In genomic region chr16:57061084-57061905, GRCh38 we compare ENCODE assay signal across 8 cellular contexts. TPM values are rescaled to one million over a fixed set of nuclear protein-coding genes. Genes with fewer than 3 reads are reported as not detected.
A peak's percentile ranks its signal among the peaks of the same experiment; 100 is the strongest.
DNase-seq lines count a peak whose midpoint lies in the region; ATAC-seq and TF ChIP-seq lines count a peak whose summit lies in the region.

No MANE protein-coding gene starts in this region.

- no peaks in the 10 kb centered on the region for H3K27me3 Mint-ChIP-seq in MCF 10A (ENCODE audit: insufficient read depth, unreplicated experiment)

- H4K20me1 ChIP-seq in KMS-11 (ENCODE audit: insufficient read depth), result no peaks in the 10 kb centered on the region

- no peaks in the 10 kb centered on the region for H3K9me3 ChIP-seq in lung (ENCODE audit: control insufficient read depth in 2 of 2, insufficient read depth in 1 of 2, low read length in 1 of 2)
- H3K9me3 ChIP-seq in aorta (ENCODE audit: control insufficient read depth, low read length), result no peaks in the 10 kb centered on the region

- DNase-seq in AG10803 (ENCODE audit: low read depth) (peak; percentile 81), MCF 10A (ENCODE audit: unreplicated experiment) (peak; percentile 76), lung (ENCODE audit: low spot score) (peak; percentile 78), aorta (peak; percentile 90 to 92), mesenteric fat pad (ENCODE audit: low spot score) (no peak), NCI-H2081 treated with DMSO at 0.1 percent for 48 hours (lab: John Stamatoyannopoulos, UW) (no peak)
- DNase-seq in activated CD8-positive, alpha-beta memory T cell treated with anti-CD3 and anti-CD28 coated beads, Interleukin-2, amount 50 U/mL, for 48 hours, result no peak

- H3K4me2 ChIP-seq in KMS-11, result 0 out of 2 replicates have a peak overlapping the region, but pooled peaks have one; percentile 15

- no peak overlapping the region for H3K4me3 Mint-ChIP-seq in MCF 10A (ENCODE audit: unreplicated experiment)

- H3K27me3 ChIP-seq in KMS-11 (ENCODE audit: insufficient read depth, low read depth), result no peaks in the 10 kb centered on the region
- no peaks in the 10 kb centered on the region for H3K27me3 ChIP-seq in lung (ENCODE audit: control insufficient read depth, insufficient read depth)
- H3K27me3 ChIP-seq in aorta (ENCODE audit: control insufficient read depth in 1 of 2, insufficient read depth in 2 of 2, low read length in 1 of 2), result no peaks in the 10 kb centered on the region

- no peak overlapping the region for H3K4me3 ChIP-seq in AG10803 (ENCODE audit: low read length)
- no peak overlapping the region for H3K4me3 ChIP-seq in KMS-11 (IDR thresholded peaks at IDR 0.05; ENCODE audit: insufficient read depth, low read depth, low read length)
- no peak overlapping the region for H3K4me3 ChIP-seq in lung
- H3K4me3 ChIP-seq in aorta (ENCODE audit: low read length in 2 of 2), result no peak overlapping the region

- peaks cover 7% of the 10 kb centered on the region for H3K36me3 Mint-ChIP-seq in MCF 10A (ENCODE audit: insufficient read depth, unreplicated experiment)

- H3K79me2 ChIP-seq in KMS-11 (ENCODE audit: insufficient read depth, low read depth), result no peaks in the 10 kb centered on the region

- BruUV-seq in MCF 10A (replicated peaks; lab: Mats Ljungman, UMichigan), result no TSS peak

- no peak overlapping the region; the same call in 1 of the 2 replicates for H3K9ac ChIP-seq in KMS-11

- H3K27ac ChIP-seq in KMS-11 (peak overlapping the region; percentile 59), lung (ENCODE audit: low read depth in 1 of 2, low read length in 1 of 2) (peak overlapping the region; percentile 78 to 87), aorta (ENCODE audit: low read depth in 1 of 2, low read length in 2 of 2) (peak overlapping the region in 1 of 2 donors; percentile 69)

- 47 to 74% methylated on average over 11 of the region's 11 CpGs for WGBS in lung, 2 donors
- 23 to 24% methylated on average over 11 of the region's 11 CpGs for WGBS in aorta, 2 donors

- H3K9me3 Mint-ChIP-seq in MCF 10A (ENCODE audit: unreplicated experiment), result no peaks in the 10 kb centered on the region

- no peaks in the 10 kb centered on the region for H3K36me3 ChIP-seq in KMS-11 (ENCODE audit: insufficient read depth)
- H3K36me3 ChIP-seq in lung (ENCODE audit: control insufficient read depth in 2 of 2, insufficient read depth in 2 of 2, low read length in 2 of 2), result peaks cover 2 to 16% of the 10 kb centered on the region in 2 donors
- no peaks in the 10 kb centered on the region for H3K36me3 ChIP-seq in aorta (ENCODE audit: control insufficient read depth in 1 of 2, insufficient read depth in 2 of 2, low read length in 1 of 2)

- intact Hi-C loops in MCF 10A (cut with micrococcal nuclease), result no loop called here
- intact Hi-C loops in aorta (cut with DNase I), result no loop called here

- TF ChIP-seq CTCF in AG10803 (conservative IDR thresholded peaks at IDR 0.05; ENCODE audit: low read length) (no peak), KMS-11 (conservative IDR thresholded peaks at IDR 0.05; ENCODE audit: low read depth, low read length) (no peak), MCF 10A (IDR thresholded peaks at IDR 0.05; ENCODE audit: unreplicated experiment) (no peak), lung (IDR thresholded peaks at IDR 0.05; ENCODE audit: control extremely low read depth, extremely low read depth) (no peak)

- ATAC-seq in lung (ENCODE audit: insufficient read depth, low FRiP score) (peak; percentile 82), aorta (ENCODE audit: low FRiP score) (peak; percentile 89)

- CTCF ChIA-PET in MCF 10A (lab: Yijun Ruan, JAX), result interaction anchor here (0.5 to 1.5 kb wide), 9 partner anchors 13 to 213 kb away, joined by 3 to 10 read pairs (median 3); partner anchors contain the start of gene CPNE2

- H3K27ac Mint-ChIP-seq in MCF 10A (ENCODE audit: low read depth, unreplicated experiment), result peak overlapping the region; percentile 75

- peaks cover 20% of the 10 kb centered on the region for H3K4me1 Mint-ChIP-seq in MCF 10A (ENCODE audit: insufficient read depth, unreplicated experiment)

- no peak overlapping the region for H2AFZ ChIP-seq in KMS-11 (ENCODE audit: low read depth)

- H3K4me1 ChIP-seq in KMS-11 (ENCODE audit: low read depth, poor library complexity, severe bottlenecking) (peaks cover 27% of the 10 kb centered on the region), lung (ENCODE audit: control insufficient read depth in 2 of 2, insufficient read depth in 2 of 2, low read length in 2 of 2) (peaks cover 3 to 13% of the 10 kb centered on the region in 2 donors), aorta (ENCODE audit: control insufficient read depth in 1 of 2, insufficient read depth in 2 of 2, low read length in 2 of 2) (no peaks in the 10 kb centered on the region)

- POLR2A ChIA-PET in MCF 10A (lab: Yijun Ruan, JAX), result interaction anchor here (0.6 to 2.0 kb wide), 3 partner anchors 72 to 128 kb away, joined by 3 to 5 read pairs (median 4); partner anchors contain the start of genes NLRC5, PSME3IP1 and RSPRY1

RNA-seq across cellular contexts. Expression of gene CPNE2, which starts 31.1 kb away (rescaled TPM):
- 6.7 and 9.6 TPM in 2 replicates for total RNA-seq in MCF 10A (2022)
- 10 to 100 TPM; 38.1 to 47.2 TPM for total RNA-seq in lung
- 10 to 100 TPM; 57.3 to 76.3 TPM for polyA plus RNA-seq in lung
- 10 to 100 TPM; 29.4 to 37.1 TPM for total RNA-seq in aorta
- polyA plus RNA-seq in aorta, result 10 to 100 TPM; 19.0 to 21.4 TPM
- 60.1 TPM for total RNA-seq in mesenteric fat pad

Comparison
In these comparisons a context has a peak if more than half of its experiments do, and no peak if none do; other contexts are left out.
1. DNase-seq: peak in AG10803 (single experiment), MCF 10A (single experiment), lung (single experiment) and aorta (2 of 2); none in activated CD8-positive, alpha-beta memory T cell treated with anti-CD3 and anti-CD28 coated beads, Interleukin-2, amount 50 U/mL, for 48 hours (single experiment), mesenteric fat pad (single experiment) and NCI-H2081 treated with DMSO at 0.1 percent for 48 hours (single experiment).